39 cellular contexts compared by ENCODE assay signal in the genomic region with DNA sequence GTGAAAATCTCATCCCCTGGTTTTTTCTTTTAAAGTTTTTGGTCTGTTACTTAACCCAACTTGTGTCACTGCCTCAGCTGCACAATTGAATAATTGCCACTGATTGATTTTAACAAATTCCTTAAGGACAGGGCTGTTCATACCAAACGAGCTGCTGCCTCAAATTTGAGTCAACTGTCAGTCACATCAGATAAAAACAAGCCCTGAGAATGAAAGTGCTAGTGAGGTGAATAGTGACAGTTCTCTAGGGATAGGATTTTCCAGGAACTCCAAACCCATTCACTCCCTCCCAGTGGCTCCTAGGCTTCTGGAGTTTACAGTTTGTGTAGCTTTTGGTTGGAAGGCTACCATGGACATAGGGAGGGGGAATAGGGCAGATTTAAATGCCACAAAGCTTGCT.
"Had no signal": no experiment of that assay in that cellular context is flagged by ENCODE, and none has a peak within 500 bp of the region (broad histone marks: within the 10 kb centered on the region; RNA-seq: fewer than 3 reads in every experiment).

No MANE protein-coding gene starts in this region.

- H3K36me3 Mint-ChIP-seq: activated naive CD4-positive, alpha-beta T cell treated with anti-CD3 and anti-CD28 coated beads, Interleukin-2, amount 10 ng/mL, durations not matched to agents 7 days and 5 days; activated naive CD4-positive, alpha-beta T cell treated with anti-CD3 and anti-CD28 coated beads, Interleukin-2, amount 50 U/mL, for 24 hours; brain had no signal

- DNase-seq: activated effector memory CD4-positive, alpha-beta T cell treated with anti-CD3 and anti-CD28 coated beads, Interleukin-2, amount 50 U/mL, for 16 hours; activated effector memory CD4-positive, alpha-beta T cell treated with Interleukin-2 at 50 U/mL for 16 hours; activated gamma-delta T cell; activated gamma-delta T cell treated with Interleukin-2 at 50 U/mL for 16 hours; activated naive CD4-positive, alpha-beta T cell; activated naive CD4-positive, alpha-beta T cell treated with anti-CD3 and anti-CD28 coated beads for 36 hours; activated naive CD4-positive, alpha-beta T cell treated with anti-CD3 and anti-CD28 coated beads, Interleukin-2, amount 10 ng/mL, durations not matched to agents 7 days and 5 days; activated naive CD4-positive, alpha-beta T cell treated with anti-CD3 and anti-CD28 coated beads, Interleukin-2, amount 50 U/mL, for 16 hours; activated naive CD4-positive, alpha-beta T cell treated with Interleukin-2 at 50 U/mL for 16 hours; activated naive CD8-positive, alpha-beta T cell treated with anti-CD3 and anti-CD28 coated beads for 36 hours; activated naive CD8-positive, alpha-beta T cell treated with anti-CD3 and anti-CD28 coated beads, Interleukin-2, amount 10 ng/mL, durations not matched to agents 7 days and 5 days; activated naive CD8-positive, alpha-beta T cell treated with anti-CD3 and anti-CD28 coated beads, Interleukin-2, amount 50 U/mL, for 24 hours; activated T-cell treated with anti-CD3 and anti-CD28 coated beads, Interleukin-2, amount 50 U/mL, for 1 hour; activated T-cell treated with anti-CD3 and anti-CD28 coated beads, Interleukin-2, amount 50 U/mL, for 24 hours; activated T-cell treated with anti-CD3 and anti-CD28 coated beads, Interleukin-2, amount 50 U/mL, for 4 hours; activated T-cell treated with anti-CD3 and anti-CD28 coated beads, Interleukin-2, amount 50 U/mL, for 48 hours; activated T-cell treated with anti-CD3 and anti-CD28 coated beads, Interleukin-2, amount 50 U/mL, for 72 hours; adrenal gland; amniotic stem cell; amygdala; anterior cingulate cortex; aorta; body of pancreas; brain microvascular endothelial cell; caudate nucleus; central memory CD4-positive, alpha-beta T cell; cerebellar nuclear complex had no signal

- FAIRE-seq: astrocyte, bronchial epithelial cell had no signal

- H3K4me1 ChIP-seq: adrenal gland, ascending aorta, body of pancreas, breast epithelium had no signal

- H3K36me3 ChIP-seq: adrenal gland, ascending aorta, brain microvascular endothelial cell, breast epithelium, cardiac muscle cell had no signal

- H3K27ac ChIP-seq: adrenal gland, ascending aorta, body of pancreas, brain microvascular endothelial cell, breast epithelium, cardiac muscle cell had no signal

- H3K27me3 ChIP-seq: adrenal gland, ascending aorta, body of pancreas, brain microvascular endothelial cell, breast epithelium, cardiac muscle cell had no signal

- H3K4me3 Mint-ChIP-seq: activated naive CD4-positive, alpha-beta T cell treated with anti-CD3 and anti-CD28 coated beads for 36 hours; activated naive CD4-positive, alpha-beta T cell treated with anti-CD3 and anti-CD28 coated beads, Interleukin-2, amount 10 ng/mL, durations not matched to agents 7 days and 5 days; activated naive CD4-positive, alpha-beta T cell treated with anti-CD3 and anti-CD28 coated beads, Interleukin-2, amount 50 U/mL, for 24 hours; activated naive CD8-positive, alpha-beta T cell; activated naive CD8-positive, alpha-beta T cell treated with anti-CD3 and anti-CD28 coated beads for 36 hours; activated naive CD8-positive, alpha-beta T cell treated with anti-CD3 and anti-CD28 coated beads, Interleukin-2, amount 10 ng/mL, durations not matched to agents 7 days and 5 days; activated naive CD8-positive, alpha-beta T cell treated with anti-CD3 and anti-CD28 coated beads, Interleukin-2, amount 50 U/mL, for 24 hours; activated T-cell treated with anti-CD3 and anti-CD28 coated beads, Interleukin-2, amount 50 U/mL, for 24 hours; activated T-cell treated with anti-CD3 and anti-CD28 coated beads, Interleukin-2, amount 50 U/mL, for 4 hours; activated T-cell treated with anti-CD3 and anti-CD28 coated beads, Interleukin-2, amount 50 U/mL, for 72 hours; activated T-helper 1 cell treated with anti-CD3 and anti-CD28 coated beads, Interleukin-12 subunit alpha, Interleukin-12 subunit beta, Interleukin-2, Interleukin-4 antibody, amounts not matched to agents 30 ng/mL and 10 ng/mL and 1 ng/mL, durations not matched to agents 14 hours and 24 hours and 36 hours; activated T-helper 17 cell treated with anti-CD3 and anti-CD28 coated beads, Interleukin-2, amount 50 U/mL, for 72 hours; brain had no signal

- H3K4me1 Mint-ChIP-seq: activated naive CD4-positive, alpha-beta T cell treated with anti-CD3 and anti-CD28 coated beads, Interleukin-2, amount 10 ng/mL, durations not matched to agents 7 days and 5 days; activated naive CD4-positive, alpha-beta T cell treated with anti-CD3 and anti-CD28 coated beads, Interleukin-2, amount 50 U/mL, for 24 hours; activated naive CD8-positive, alpha-beta T cell treated with anti-CD3 and anti-CD28 coated beads, Interleukin-2, amount 10 ng/mL, durations not matched to agents 7 days and 5 days; activated T-helper 17 cell treated with anti-CD3 and anti-CD28 coated beads, Interleukin-2, amount 50 U/mL, for 72 hours; brain had no signal

- H3K27me3 Mint-ChIP-seq: activated naive CD4-positive, alpha-beta T cell treated with anti-CD3 and anti-CD28 coated beads, Interleukin-2, amount 10 ng/mL, durations not matched to agents 7 days and 5 days; activated naive CD4-positive, alpha-beta T cell treated with anti-CD3 and anti-CD28 coated beads, Interleukin-2, amount 50 U/mL, for 24 hours; activated naive CD8-positive, alpha-beta T cell; activated naive CD8-positive, alpha-beta T cell treated with anti-CD3 and anti-CD28 coated beads, Interleukin-2, amount 10 ng/mL, durations not matched to agents 7 days and 5 days; activated naive CD8-positive, alpha-beta T cell treated with anti-CD3 and anti-CD28 coated beads, Interleukin-2, amount 50 U/mL, for 24 hours; activated T-cell treated with anti-CD3 and anti-CD28 coated beads, Interleukin-2, amount 50 U/mL, for 24 hours; activated T-helper 17 cell treated with anti-CD3 and anti-CD28 coated beads, Interleukin-2, amount 50 U/mL, for 72 hours; brain had no signal

- H3K4me3 ChIP-seq: adrenal gland, ascending aorta, body of pancreas, breast epithelium, cardiac muscle cell had no signal

- ATAC-seq: activated naive CD4-positive, alpha-beta T cell treated with anti-CD3 and anti-CD28 coated beads, Interleukin-2, amount 50 U/mL, for 72 hours; activated naive CD8-positive, alpha-beta T cell treated with anti-CD3 and anti-CD28 coated beads, Interleukin-2, amount 50 U/mL, for 24 hours; activated T-cell treated with anti-CD3 and anti-CD28 coated beads, Interleukin-2, amount 50 U/mL, for 4 hours; activated T-cell treated with anti-CD3 and anti-CD28 coated beads, Interleukin-2, amount 50 U/mL, for 72 hours; activated T-helper 17 cell treated with anti-CD3 and anti-CD28 coated beads, Interleukin-2, amount 50 U/mL, for 72 hours; body of pancreas had no signal

- H3K9me3 ChIP-seq: adrenal gland, ascending aorta, body of pancreas, breast epithelium had no signal

- H3K27ac Mint-ChIP-seq: activated naive CD4-positive, alpha-beta T cell treated with anti-CD3 and anti-CD28 coated beads for 36 hours; activated naive CD4-positive, alpha-beta T cell treated with anti-CD3 and anti-CD28 coated beads, Interleukin-2, amount 10 ng/mL, durations not matched to agents 7 days and 5 days; activated naive CD4-positive, alpha-beta T cell treated with anti-CD3 and anti-CD28 coated beads, Interleukin-2, amount 50 U/mL, for 72 hours; activated naive CD8-positive, alpha-beta T cell; activated naive CD8-positive, alpha-beta T cell treated with anti-CD3 and anti-CD28 coated beads for 36 hours; activated naive CD8-positive, alpha-beta T cell treated with anti-CD3 and anti-CD28 coated beads, Interleukin-2, amount 10 ng/mL, durations not matched to agents 7 days and 5 days; activated naive CD8-positive, alpha-beta T cell treated with anti-CD3 and anti-CD28 coated beads, Interleukin-2, amount 50 U/mL, for 24 hours; activated T-cell treated with anti-CD3 and anti-CD28 coated beads, Interleukin-2, amount 50 U/mL, for 24 hours; activated T-cell treated with anti-CD3 and anti-CD28 coated beads, Interleukin-2, amount 50 U/mL, for 72 hours; activated T-helper 1 cell treated with anti-CD3 and anti-CD28 coated beads, Interleukin-12 subunit alpha, Interleukin-12 subunit beta, Interleukin-2, Interleukin-4 antibody, amounts not matched to agents 30 ng/mL and 10 ng/mL and 1 ng/mL, durations not matched to agents 14 hours and 24 hours and 36 hours; activated T-helper 17 cell treated with anti-CD3 and anti-CD28 coated beads, Interleukin-2, amount 50 U/mL, for 72 hours; activated T-helper 2 cell treated with anti-CD3 and anti-CD28 coated beads, Interferon-gamma antibody, Interleukin-2, Interleukin-4, amounts not matched to agents 10 μg/mL and 5 μg/mL and 100 μg/mL, durations not matched to agents 14 hours and 24 hours and 36 hours; brain had no signal

- H3K9me3 Mint-ChIP-seq: activated naive CD4-positive, alpha-beta T cell treated with anti-CD3 and anti-CD28 coated beads for 36 hours; activated naive CD4-positive, alpha-beta T cell treated with anti-CD3 and anti-CD28 coated beads, Interleukin-2, amount 50 U/mL, for 24 hours; activated naive CD8-positive, alpha-beta T cell treated with anti-CD3 and anti-CD28 coated beads, Interleukin-2, amount 50 U/mL, for 24 hours; activated T-cell treated with anti-CD3 and anti-CD28 coated beads, Interleukin-2, amount 50 U/mL, for 24 hours; activated T-cell treated with anti-CD3 and anti-CD28 coated beads, Interleukin-2, amount 50 U/mL, for 4 hours; activated T-helper 1 cell treated with anti-CD3 and anti-CD28 coated beads, Interleukin-12 subunit alpha, Interleukin-12 subunit beta, Interleukin-2, Interleukin-4 antibody, amounts not matched to agents 30 ng/mL and 10 ng/mL and 1 ng/mL, durations not matched to agents 14 hours and 24 hours and 36 hours; activated T-helper 17 cell treated with anti-CD3 and anti-CD28 coated beads, Interleukin-2, amount 50 U/mL, for 72 hours; activated T-helper 2 cell treated with anti-CD3 and anti-CD28 coated beads, Interferon-gamma antibody, Interleukin-2, Interleukin-4, amounts not matched to agents 10 μg/mL and 5 μg/mL and 100 μg/mL, durations not matched to agents 14 hours and 24 hours and 36 hours had no signal
